ENCODE assay signal across 24 cellular contexts in genomic region chr7:154287370-154287769, GRCh38.
DNase-seq lines count a peak whose midpoint lies in the region; ATAC-seq, FAIRE-seq and TF ChIP-seq lines count a peak whose summit lies in the region.
"Had no signal": no experiment of that assay in that cellular context is flagged by ENCODE, and none has a peak within 500 bp of the region (broad histone marks: within the 10 kb centered on the region; RNA-seq: fewer than 3 reads in every experiment).

No MANE protein-coding gene starts in this region.

- ATAC-seq in K562, result peak; percentile 79
- ATAC-seq: Right ventricle myocardium inferior had no signal

- TF ChIP-seq RAD21 in Ishikawa (IDR thresholded peaks at IDR 0.05; ENCODE audit: low read depth) (no peak), K562 (CRISPR knock-in tag; conservative IDR thresholded peaks at IDR 0.05 in 1 of 2, IDR thresholded peaks at IDR 0.05 in 1 of 2) (no peak)

- TF ChIP-seq POLR2A in K562 (conservative IDR thresholded peaks at IDR 0.05), result no peak

- BruUV-seq in K562 (replicated peaks; lab: Mats Ljungman, UMichigan) (no TSS peak), Caco-2 (replicated peaks; lab: Mats Ljungman, UMichigan) (no TSS peak)

- no peak overlapping the region for H3K27ac ChIP-seq in K562 (ENCODE audit: extremely low read depth, low read depth, low read length)
- no peak overlapping the region for H3K27ac ChIP-seq in colonic mucosa
- H3K27ac ChIP-seq: BLaER1 treated with 17β-estradiol and CSF1 and Interleukin-3, amounts not matched to agents 10 nM and 100 nM; GM23248; SJSA1 had no signal

- in situ Hi-C loops in K562 (cut with MboI), result no loop called here

- under 1% methylated on average over 8 of the region's 8 CpGs for WGBS in K562 (ENCODE audit: insufficient coverage, low coverage, missing lambda C conversion rate)

- CTCF ChIA-PET in K562 (lab: Yijun Ruan, JAX; ENCODE audit: low intra/inter-chr PET ratio), result no interaction called here
- CTCF ChIA-PET in Caco-2 (lab: Charles Lee), result no interaction called here

- H3K79me2 ChIP-seq in K562 (ENCODE audit: control insufficient read depth, insufficient read depth, low read length), result no peaks in the 10 kb centered on the region

- H3K9me3 ChIP-seq in K562 (replicated peaks; ENCODE audit: control insufficient read depth, insufficient read depth, low read depth, low read length) (no peaks in the 10 kb centered on the region), colonic mucosa (no peaks in the 10 kb centered on the region), Caco-2 (no peaks in the 10 kb centered on the region)
- H3K9me3 ChIP-seq: BLaER1 treated with 17β-estradiol and CSF1 and Interleukin-3, amounts not matched to agents 10 nM and 100 nM had no signal

- H3K36me3 ChIP-seq in K562 (ENCODE audit: control insufficient read depth, insufficient read depth, low read length), result no peaks in the 10 kb centered on the region
- H3K36me3 ChIP-seq in colonic mucosa, result no peaks in the 10 kb centered on the region
- no peaks in the 10 kb centered on the region for H3K36me3 ChIP-seq in Caco-2 (ENCODE audit: control insufficient read depth, insufficient read depth, low read length)
- H3K36me3 ChIP-seq: BLaER1 treated with 17β-estradiol and CSF1 and Interleukin-3, amounts not matched to agents 10 nM and 100 nM; SJSA1 had no signal

- TF ChIP-seq EP300 in Ishikawa (IDR thresholded peaks at IDR 0.05; ENCODE audit: borderline replicate concordance) (no peak), K562 (IDR thresholded peaks at IDR 0.05; ENCODE audit: low read length) (no peak)

- H2AFZ ChIP-seq in K562 (ENCODE audit: low read depth, low read length), result no peak overlapping the region
- H2AFZ ChIP-seq: GM23248 had no signal

- H3K9me3 Mint-ChIP-seq in progenitor cell of endocrine pancreas (ENCODE audit: low read depth) (no peaks in the 10 kb centered on the region), Caco-2 (ENCODE audit: unreplicated experiment) (no peaks in the 10 kb centered on the region)

- H3K27me3 ChIP-seq in K562 (ENCODE audit: control insufficient read depth in 2 of 2, insufficient read depth in 2 of 2, low read length in 2 of 2) (peaks cover 0 to 5% of the 10 kb centered on the region in 2 experiments; a peak in 1 of 5 replicates), colonic mucosa (no peaks in the 10 kb centered on the region), Caco-2 (replicated peaks; ENCODE audit: control insufficient read depth, insufficient read depth, low read length) (no peaks in the 10 kb centered on the region)
- H3K27me3 ChIP-seq: BLaER1 treated with 17β-estradiol and CSF1 and Interleukin-3, amounts not matched to agents 10 nM and 100 nM; SJSA1 had no signal

- no peaks in the 10 kb centered on the region for H3K9me1 ChIP-seq in K562 (ENCODE audit: control insufficient read depth, insufficient read depth, low read length)

- no peak overlapping the region for H3K9ac ChIP-seq in K562 (ENCODE audit: insufficient read depth in 1 of 2, low read depth in 2 of 2, low read length in 2 of 2)
- H3K9ac ChIP-seq in colonic mucosa (ENCODE audit: low read depth in 2 of 2, low read length in 2 of 2), result no peak overlapping the region
- H3K9ac ChIP-seq: BLaER1 treated with 17β-estradiol and CSF1 and Interleukin-3, amounts not matched to agents 10 nM and 100 nM; GM23248 had no signal

- H3K4me3 ChIP-seq in K562 (no peak overlapping the region), colonic mucosa (no peak overlapping the region), Caco-2 (ENCODE audit: low read depth, low read length) (no peak overlapping the region)
- H3K4me3 ChIP-seq: BLaER1 treated with 17β-estradiol and CSF1 and Interleukin-3, amounts not matched to agents 10 nM and 100 nM; GM23248; SJSA1 had no signal

- intact Hi-C loops in K562 (cut with micrococcal nuclease) (no loop called here), colonic mucosa (cut with DNase I) (no loop called here), Caco-2 (cut with micrococcal nuclease; ENCODE audit: unreplicated experiment) (no loop called here)

- POLR2A ChIA-PET in K562 (lab: Yijun Ruan, JAX) (interaction anchor here (0.6 kb wide), 1 partner anchor 217 kb away, joined by 3 read pairs; no protein-coding TSS in a partner anchor), Caco-2 (lab: Charles Lee) (no interaction called here)

- H3K36me3 Mint-ChIP-seq in progenitor cell of endocrine pancreas (ENCODE audit: insufficient read depth) (no peaks in the 10 kb centered on the region), Caco-2 (ENCODE audit: insufficient read depth, unreplicated experiment) (no peaks in the 10 kb centered on the region)
- H3K36me3 Mint-ChIP-seq: CD4-positive, alpha-beta memory T cell had no signal

- no peak overlapping the region for H3K4me2 ChIP-seq in K562 (ENCODE audit: insufficient read depth, low read length)
- H3K4me2 ChIP-seq: BLaER1 treated with 17β-estradiol and CSF1 and Interleukin-3, amounts not matched to agents 10 nM and 100 nM had no signal

- FAIRE-seq in K562 (lab: Jason Lieb, UNC), result no peak
- FAIRE-seq: G401.6, GM12892, RCC 7860 had no signal

- no peaks in the 10 kb centered on the region for H3K4me1 Mint-ChIP-seq in progenitor cell of endocrine pancreas (ENCODE audit: low read depth)
- no peaks in the 10 kb centered on the region for H3K4me1 Mint-ChIP-seq in Caco-2 (ENCODE audit: low read depth, unreplicated experiment)
- H3K4me1 Mint-ChIP-seq: CD4-positive, alpha-beta memory T cell; IgD-negative memory B cell had no signal

- H3K4me3 Mint-ChIP-seq in progenitor cell of endocrine pancreas (ENCODE audit: low read depth), result no peak overlapping the region
- H3K4me3 Mint-ChIP-seq in Caco-2 (ENCODE audit: unreplicated experiment), result no peak overlapping the region
- H3K4me3 Mint-ChIP-seq: CD4-positive, alpha-beta memory T cell; IgD-negative memory B cell had no signal

- H3K27ac Mint-ChIP-seq in progenitor cell of endocrine pancreas (no peak overlapping the region), Caco-2 (ENCODE audit: unreplicated experiment) (no peak overlapping the region)
- H3K27ac Mint-ChIP-seq: CD4-positive, alpha-beta memory T cell; IgD-negative memory B cell had no signal

- 0 out of 6 replicates have a peak, but pooled peaks of 1 of the 3 experiments have one; percentile 5 for TF ChIP-seq CTCF in K562 (IDR thresholded peaks at IDR 0.05 in 2 of 3, conservative IDR thresholded peaks at IDR 0.05 in 1 of 3; ENCODE audit: insufficient read depth in 2 of 3, low read depth in 1 of 3, low read length in 3 of 3)
- peak; percentile 42 for TF ChIP-seq CTCF in progenitor cell of endocrine pancreas (IDR thresholded peaks at IDR 0.05; ENCODE audit: unreplicated experiment)
- no peak for TF ChIP-seq CTCF in colonic mucosa (IDR thresholded peaks at IDR 0.05)
- TF ChIP-seq CTCF in Caco-2 (IDR thresholded peaks at IDR 0.05; ENCODE audit: insufficient read depth in 1 of 2, low read depth in 1 of 2, low read length in 1 of 2, severe bottlenecking in 1 of 2, unreplicated experiment in 1 of 2), result no peak

- H3K4me1 ChIP-seq in K562 (replicated peaks in 1 of 2; ENCODE audit: control insufficient read depth in 2 of 2, insufficient read depth in 2 of 2, low read length in 2 of 2), result no peaks in the 10 kb centered on the region
- H3K4me1 ChIP-seq in colonic mucosa, result no peaks in the 10 kb centered on the region
- no peaks in the 10 kb centered on the region for H3K4me1 ChIP-seq in Caco-2
- H3K4me1 ChIP-seq: BLaER1 treated with 17β-estradiol and CSF1 and Interleukin-3, amounts not matched to agents 10 nM and 100 nM; SJSA1 had no signal

- H3K27me3 Mint-ChIP-seq in progenitor cell of endocrine pancreas (no peaks in the 10 kb centered on the region), Caco-2 (ENCODE audit: insufficient read depth, unreplicated experiment) (peaks cover 4% of the 10 kb centered on the region)
- H3K27me3 Mint-ChIP-seq: CD4-positive, alpha-beta memory T cell; IgD-negative memory B cell had no signal

- no peaks in the 10 kb centered on the region for H4K20me1 ChIP-seq in K562 (replicated peaks; ENCODE audit: control insufficient read depth, insufficient read depth, low read length)
- H4K20me1 ChIP-seq: BLaER1 treated with 17β-estradiol and CSF1 and Interleukin-3, amounts not matched to agents 10 nM and 100 nM had no signal

- DNase-seq in K562 (ENCODE audit: extremely low read depth in 1 of 4, low spot score in 3 of 4) (no peak), islet precursor cell (peak; percentile 60), progenitor cell of endocrine pancreas (ENCODE audit: low spot score, unreplicated experiment) (no peak), colonic mucosa (no peak), NCI-H1930 (lab: John Stamatoyannopoulos, UW) (no peak), Caco-2 (no peak)
- DNase-seq in central memory CD4-positive, alpha-beta T cell, result no peak
- DNase-seq: CD4-positive, alpha-beta memory T cell; DND-41; GM23248; Kasumi-1; NCI-H1417 treated with DMSO at 0.1 percent for 48 hours; NCI-H187; NCI-H524 treated with DMSO at 0.1 percent for 48 hours; NCI-H82; OCI-M1 had no signal

TF ChIP-seq in Ishikawa, 13 proteins besides CTCF, POLR2A, EP300 and RAD21 (continues in another document):
- TF ChIP-seq TAF1 (IDR thresholded peaks at IDR 0.05; ENCODE audit: low read depth), result no peak

TF ChIP-seq in K562, 482 proteins besides CTCF, POLR2A, EP300 and RAD21 (continues in another document):
- TF ChIP-seq BRD9 (IDR thresholded peaks at IDR 0.05; ENCODE audit: low read depth, partially characterized antibody) (no peak), TCF7 (IDR thresholded peaks at IDR 0.05; ENCODE audit: borderline replicate concordance) (no peak), CBFB (CRISPR knock-in tag; IDR thresholded peaks at IDR 0.05) (no peak), SNRNP70 (optimal IDR thresholded peaks at IDR 0.05; ENCODE audit: low read depth, low read length) (no peak), RBFOX2 (IDR thresholded peaks at IDR 0.05; ENCODE audit: low read depth, low read length) (no peak), SIX5 (IDR thresholded peaks at IDR 0.05; ENCODE audit: borderline replicate concordance in 1 of 2, insufficient read depth in 1 of 2, low read depth in 1 of 2, low read length in 2 of 2) (no peak), HDAC6 (IDR thresholded peaks at IDR 0.05; ENCODE audit: low read depth, low read length) (no peak), SIRT6 (IDR thresholded peaks at IDR 0.05; ENCODE audit: low read depth, low read length) (no peak), ZNF77 (CRISPR knock-in tag; IDR thresholded peaks at IDR 0.05) (no peak)
